Comparison of ENCODE assay signal across 9 cellular contexts in the genomic region with DNA sequence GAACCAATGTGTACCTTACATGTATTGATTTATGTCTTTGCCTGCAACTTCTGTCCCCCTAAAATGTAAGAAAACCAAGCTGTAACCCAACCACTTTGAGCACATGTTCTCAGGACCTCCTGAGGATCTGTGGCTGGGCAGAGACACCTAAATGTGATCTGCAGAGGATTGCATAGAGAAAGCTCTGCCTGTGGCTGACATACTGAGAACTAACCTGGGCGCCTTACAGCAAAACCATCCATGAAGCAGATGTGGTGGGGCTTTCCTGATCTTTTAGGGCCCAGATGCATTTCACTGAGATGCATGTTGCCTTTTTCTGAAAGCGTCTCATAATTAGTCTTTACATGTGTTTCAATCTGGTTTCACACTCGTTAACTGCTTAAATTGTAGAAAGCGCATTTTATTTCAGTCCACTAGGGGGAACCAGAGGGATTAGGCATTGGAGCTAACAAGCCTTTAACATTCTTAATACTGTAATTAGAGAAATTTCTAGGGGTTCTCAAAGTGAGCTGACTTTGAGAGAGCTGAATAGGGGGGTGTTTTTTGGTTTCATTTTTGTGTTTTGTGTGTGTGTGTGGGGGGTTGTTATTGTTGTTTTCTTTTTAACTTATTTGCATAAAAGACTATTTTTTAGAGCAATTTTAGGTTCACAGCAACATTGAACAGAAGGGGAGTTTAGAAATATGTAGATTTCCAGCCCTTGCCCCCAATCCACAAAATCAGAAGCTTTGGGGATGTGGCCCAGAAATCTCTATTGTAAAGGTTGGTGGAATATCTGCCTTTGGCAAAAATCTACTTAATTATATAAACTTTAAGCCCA. TPM values are rescaled to one million over a fixed set of nuclear protein-coding genes. Genes with fewer than 3 reads are reported as not detected.
DNase-seq lines count a peak whose midpoint lies in the region; ATAC-seq and TF ChIP-seq lines count a peak whose summit lies in the region.
"Had no signal": no experiment of that assay in that cellular context is flagged by ENCODE, and none has a peak within 500 bp of the region (broad histone marks: within the 10 kb centered on the region; RNA-seq: fewer than 3 reads in every experiment).

No MANE protein-coding gene starts in this region.

- DNase-seq in NCI-H2081 (lab: John Stamatoyannopoulos, UW), result peak; percentile 53 to 58
- no peak for DNase-seq in NCI-H2081 treated with DMSO at 0.1 percent for 48 hours (lab: John Stamatoyannopoulos, UW)
- DNase-seq in HS-5 (ENCODE audit: low read depth), result peak; percentile 58
- peak; percentile 35 for DNase-seq in NOMO-1 treated with dmso at 0.1 percent for 144 hours (lab: John Stamatoyannopoulos, UW; ENCODE audit: unreplicated experiment)
- DNase-seq in cardiac fibroblast (ENCODE audit: low read depth in 2 of 2), result peak; percentile 85 to 88
- peak; percentile 80 for DNase-seq in left kidney (ENCODE audit: low read depth, low spot score)
- no peak for DNase-seq in thoracic aorta (ENCODE audit: low spot score)

- H3K9me3 ChIP-seq in thoracic aorta, result no peaks in the 10 kb centered on the region

- TF ChIP-seq CTCF in cardiac fibroblast (IDR thresholded peaks at IDR 0.05; ENCODE audit: low read depth, low read length), result peak; percentile 88
- peak; percentile 83 for TF ChIP-seq CTCF in thoracic aorta (IDR thresholded peaks at IDR 0.05)

- ATAC-seq in GM21526 (IDR thresholded peaks at IDR 0.05; ENCODE audit: low FRiP score, unreplicated experiment), result peak; percentile 90
- peak; percentile 68 for ATAC-seq in thoracic aorta (ENCODE audit: insufficient number of reproducible peaks, low FRiP score, low read depth)

- H3K4me3 ChIP-seq in cardiac fibroblast (replicated peaks in 1 of 2; ENCODE audit: low read depth in 2 of 2, low read length in 2 of 2), result no peak overlapping the region
- peak overlapping the region; percentile 22 for H3K4me3 ChIP-seq in thoracic aorta
- H3K4me3 ChIP-seq: BLaER1 treated with 17β-estradiol and CSF1 and Interleukin-3, amounts not matched to agents 10 nM and 100 nM had no signal

- H3K36me3 ChIP-seq in thoracic aorta, result no peaks in the 10 kb centered on the region
- H3K36me3 ChIP-seq: BLaER1 treated with 17β-estradiol and CSF1 and Interleukin-3, amounts not matched to agents 10 nM and 100 nM had no signal

- peaks cover 0 to 16% of the 10 kb centered on the region in 2 donors for H3K4me1 ChIP-seq in thoracic aorta (ENCODE audit: control insufficient read depth in 1 of 2, low read depth in 2 of 2)

- peak overlapping the region; percentile 46 to 57 for H3K27ac ChIP-seq in thoracic aorta
- H3K27ac ChIP-seq: BLaER1 treated with 17β-estradiol and CSF1 and Interleukin-3, amounts not matched to agents 10 nM and 100 nM had no signal

- H3K27me3 ChIP-seq in thoracic aorta (replicated peaks; ENCODE audit: insufficient read depth), result no peaks in the 10 kb centered on the region
- H3K27me3 ChIP-seq: BLaER1 treated with 17β-estradiol and CSF1 and Interleukin-3, amounts not matched to agents 10 nM and 100 nM had no signal

RNA-seq across cellular contexts. Expression of a gene that starts 50.9 kb away (rescaled TPM):
- 1 to 10 TPM in 1 of 2 donors, under 1 TPM in 1; 0.54 to 7.5 TPM for total RNA-seq in thoracic aorta

Comparison
In these comparisons a context has a peak if more than half of its experiments do, and no peak if none do; other contexts are left out.
1. DNase-seq: peak in NCI-H2081 (2 of 2), HS-5 (single experiment), NOMO-1 treated with dmso at 0.1 percent for 144 hours (single experiment), cardiac fibroblast (2 of 2) and left kidney (single experiment); none in NCI-H2081 treated with DMSO at 0.1 percent for 48 hours (single experiment) and thoracic aorta (single experiment).